In the genomic region with DNA sequence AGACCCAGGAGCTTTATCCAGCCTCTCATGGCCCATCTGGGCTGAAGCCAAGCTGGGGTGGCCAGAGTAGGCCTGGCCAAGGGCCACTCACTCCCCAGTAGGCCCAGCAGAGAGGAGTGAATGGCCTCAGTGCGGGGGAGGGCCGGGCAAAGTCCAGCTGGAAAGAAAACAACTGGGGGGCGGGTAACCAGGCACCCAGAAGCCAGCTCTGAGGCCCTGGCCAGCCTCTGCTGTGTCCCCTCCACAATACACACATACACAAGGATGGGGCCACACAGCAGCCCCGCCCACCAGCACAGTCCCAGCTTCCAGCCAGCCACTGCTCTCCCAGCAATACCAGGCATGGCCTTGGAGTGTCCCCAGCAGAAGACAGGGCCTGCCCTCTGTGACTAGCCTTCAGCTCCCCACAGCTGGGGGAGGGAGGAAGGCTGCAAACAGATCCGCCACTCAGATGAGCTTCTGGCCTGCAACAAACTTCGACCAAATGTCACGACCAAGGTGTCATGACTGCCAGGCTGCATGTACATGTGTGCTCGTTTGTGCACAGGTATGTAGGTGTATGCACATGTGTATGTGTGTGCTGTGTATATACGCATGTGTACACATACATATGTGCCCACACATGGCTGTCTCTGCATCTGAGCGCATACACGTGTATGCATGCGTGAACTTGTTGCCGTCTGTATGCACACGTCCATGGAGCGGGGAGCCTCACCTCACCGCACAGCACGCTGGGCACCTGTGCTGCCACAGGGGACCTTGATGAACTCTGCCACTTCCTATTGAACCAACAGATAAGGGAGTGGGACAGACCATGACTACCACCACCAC, we compare ENCODE assay signal across 1 cellular context.
TF ChIP-seq lines count a peak whose summit lies in the region.

No MANE protein-coding gene starts in this region.

TF ChIP-seq in HepG2, 621 proteins besides CTCF, POLR2A, EP300 and RAD21 (continued from another document):
- TF ChIP-seq, protein P1, sequence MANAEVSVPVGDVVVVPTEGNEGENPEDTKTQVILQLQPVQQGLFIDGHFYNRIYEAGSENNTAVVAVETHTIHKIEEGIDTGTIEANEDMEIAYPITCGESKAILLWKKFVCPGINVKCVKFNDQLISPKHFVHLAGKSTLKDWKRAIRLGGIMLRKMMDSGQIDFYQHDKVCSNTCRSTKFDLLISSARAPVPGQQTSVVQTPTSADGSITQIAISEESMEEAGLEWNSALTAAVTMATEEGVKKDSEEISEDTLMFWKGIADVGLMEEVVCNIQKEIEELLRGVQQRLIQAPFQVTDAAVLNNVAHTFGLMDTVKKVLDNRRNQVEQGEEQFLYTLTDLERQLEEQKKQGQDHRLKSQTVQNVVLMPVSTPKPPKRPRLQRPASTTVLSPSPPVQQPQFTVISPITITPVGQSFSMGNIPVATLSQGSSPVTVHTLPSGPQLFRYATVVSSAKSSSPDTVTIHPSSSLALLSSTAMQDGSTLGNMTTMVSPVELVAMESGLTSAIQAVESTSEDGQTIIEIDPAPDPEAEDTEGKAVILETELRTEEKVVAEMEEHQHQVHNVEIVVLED (CRISPR knock-in tag; IDR thresholded peaks at IDR 0.05; ENCODE audit: borderline replicate concordance): peak; percentile 84
- no peak for TF ChIP-seq NPAS2 (CRISPR knock-in tag; IDR thresholded peaks at IDR 0.05; ENCODE audit: borderline replicate concordance)
- TF ChIP-seq ZBTB49 (CRISPR knock-in tag; IDR thresholded peaks at IDR 0.05; ENCODE audit: borderline replicate concordance): no peak
- TF ChIP-seq NR3C1 (CRISPR knock-in tag; IDR thresholded peaks at IDR 0.05): no peak
- TF ChIP-seq, protein P2, sequence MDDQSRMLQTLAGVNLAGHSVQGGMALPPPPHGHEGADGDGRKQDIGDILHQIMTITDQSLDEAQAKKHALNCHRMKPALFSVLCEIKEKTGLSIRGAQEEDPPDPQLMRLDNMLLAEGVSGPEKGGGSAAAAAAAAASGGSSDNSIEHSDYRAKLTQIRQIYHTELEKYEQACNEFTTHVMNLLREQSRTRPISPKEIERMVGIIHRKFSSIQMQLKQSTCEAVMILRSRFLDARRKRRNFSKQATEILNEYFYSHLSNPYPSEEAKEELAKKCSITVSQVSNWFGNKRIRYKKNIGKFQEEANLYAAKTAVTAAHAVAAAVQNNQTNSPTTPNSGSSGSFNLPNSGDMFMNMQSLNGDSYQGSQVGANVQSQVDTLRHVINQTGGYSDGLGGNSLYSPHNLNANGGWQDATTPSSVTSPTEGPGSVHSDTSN (CRISPR knock-in tag; IDR thresholded peaks at IDR 0.05; ENCODE audit: borderline replicate concordance): no peak
- peak; percentile 79 for TF ChIP-seq ZSCAN21 (CRISPR knock-in tag; IDR thresholded peaks at IDR 0.05; ENCODE audit: borderline replicate concordance)
- no peak for TF ChIP-seq KLF13 (CRISPR knock-in tag; IDR thresholded peaks at IDR 0.05)
- TF ChIP-seq STAG1 (CRISPR knock-in tag; IDR thresholded peaks at IDR 0.05): peak; percentile 63
- TF ChIP-seq YEATS4 (CRISPR knock-in tag; IDR thresholded peaks at IDR 0.05; ENCODE audit: borderline replicate concordance): no peak; the same call in 1 of the 2 replicates
- TF ChIP-seq POLR2G (IDR thresholded peaks at IDR 0.05; ENCODE audit: low read depth, low read length): peak; percentile 82
- TF ChIP-seq U2AF1 (optimal IDR thresholded peaks at IDR 0.05; ENCODE audit: low read depth, low read length): peak; percentile 92
- peak; percentile 75 for TF ChIP-seq JUND (CRISPR knock-in tag; IDR thresholded peaks at IDR 0.05)
- TF ChIP-seq MAFF (IDR thresholded peaks at IDR 0.05; ENCODE audit: low read depth, low read length): 0 out of 2 replicates have a peak, but pooled peaks have one; percentile 8
- peak; percentile 97 for TF ChIP-seq GATAD2A (CRISPR knock-in tag; IDR thresholded peaks at IDR 0.05)
- TF ChIP-seq, protein P3, sequence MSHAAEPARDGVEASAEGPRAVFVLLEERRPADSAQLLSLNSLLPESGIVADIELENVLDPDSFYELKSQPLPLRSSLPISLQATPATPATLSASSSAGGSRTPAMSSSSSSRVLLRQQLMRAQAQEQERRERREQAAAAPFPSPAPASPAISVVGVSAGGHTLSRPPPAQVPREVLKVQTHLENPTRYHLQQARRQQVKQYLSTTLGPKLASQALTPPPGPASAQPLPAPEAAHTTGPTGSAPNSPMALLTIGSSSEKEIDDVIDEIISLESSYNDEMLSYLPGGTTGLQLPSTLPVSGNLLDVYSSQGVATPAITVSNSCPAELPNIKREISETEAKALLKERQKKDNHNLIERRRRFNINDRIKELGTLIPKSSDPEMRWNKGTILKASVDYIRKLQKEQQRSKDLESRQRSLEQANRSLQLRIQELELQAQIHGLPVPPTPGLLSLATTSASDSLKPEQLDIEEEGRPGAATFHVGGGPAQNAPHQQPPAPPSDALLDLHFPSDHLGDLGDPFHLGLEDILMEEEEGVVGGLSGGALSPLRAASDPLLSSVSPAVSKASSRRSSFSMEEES (CRISPR knock-in tag; IDR thresholded peaks at IDR 0.05): peak; percentile 84; the same call in 1 of the 2 replicates
